20 cellular contexts compared by ENCODE assay signal in the genomic region with DNA sequence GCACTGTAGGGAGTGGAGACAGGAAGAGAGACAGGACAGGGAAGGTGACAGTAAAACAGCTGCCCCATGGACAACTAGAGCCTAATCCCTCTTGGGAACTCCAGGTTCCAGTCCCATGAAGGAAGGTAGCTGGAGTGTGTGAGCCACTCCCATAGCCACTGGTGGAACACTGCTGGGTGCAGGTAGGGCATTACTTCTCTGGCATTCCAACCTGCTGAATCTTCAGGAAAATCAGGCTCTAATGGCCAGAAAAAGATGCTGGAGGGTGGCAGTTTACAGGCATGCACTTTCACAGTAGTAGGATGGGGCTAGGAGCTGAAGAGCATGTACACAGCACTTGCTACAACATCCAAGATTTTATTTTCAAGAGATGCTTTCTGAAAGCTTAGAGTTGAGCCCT.
DNase-seq lines count a peak whose midpoint lies in the region; ATAC-seq, FAIRE-seq and TF ChIP-seq lines count a peak whose summit lies in the region.
"Had no signal": no experiment of that assay in that cellular context is flagged by ENCODE, and none has a peak within 500 bp of the region (broad histone marks: within the 10 kb centered on the region; RNA-seq: fewer than 3 reads in every experiment).

No MANE protein-coding gene starts in this region.

- POLR2A ChIA-PET in AG04450 (lab: Yijun Ruan, JAX): no interaction called here
- POLR2A ChIA-PET in activated CD4-positive, alpha-beta memory T cell treated with anti-CD3 and anti-CD28 coated beads for 36 hours (lab: Charles Lee): interaction anchor here (1.0 to 4.4 kb wide), 9 partner anchors 29 to 322 kb away, joined by 3 to 45 read pairs (median 5); partner anchors contain the start of gene NFIL3
- POLR2A ChIA-PET in WTC11 (lab: Charles Lee): interaction anchor here (1.2 kb wide), 1 partner anchor 13 kb away, joined by 3 read pairs; no protein-coding TSS in a partner anchor

- peaks cover 22% of the 10 kb centered on the region for H3K36me3 Mint-ChIP-seq in T-helper 1 cell treated with Interleukin-12 subunit alpha and Interleukin-12 subunit beta and Interleukin-4 antibody, amounts not matched to agents 30 μg/mL and 1 μg/mL, for 36 hours (ENCODE audit: low read depth)
- peaks cover 4% of the 10 kb centered on the region for H3K36me3 Mint-ChIP-seq in activated CD4-positive, alpha-beta memory T cell treated with anti-CD3 and anti-CD28 coated beads for 36 hours
- no peaks in the 10 kb centered on the region for H3K36me3 Mint-ChIP-seq in WTC11

- peaks cover 45% of the 10 kb centered on the region for H3K4me1 Mint-ChIP-seq in T-helper 1 cell treated with Interleukin-12 subunit alpha and Interleukin-12 subunit beta and Interleukin-4 antibody, amounts not matched to agents 30 μg/mL and 1 μg/mL, for 36 hours (ENCODE audit: low read depth)
- peaks cover 51% of the 10 kb centered on the region for H3K4me1 Mint-ChIP-seq in activated CD4-positive, alpha-beta memory T cell treated with anti-CD3 and anti-CD28 coated beads for 36 hours (ENCODE audit: low read depth)
- H3K4me1 Mint-ChIP-seq in WTC11: peaks cover 15% of the 10 kb centered on the region

- H3K27ac ChIP-seq in AG04450 (ENCODE audit: low read depth, low read length): peak overlapping the region; percentile 0
- H3K27ac ChIP-seq: 22Rv1, prostate gland, spleen had no signal

- no peak for FAIRE-seq in HTR-8/SVneo (lab: Jason Lieb, UNC)

- H3K27ac Mint-ChIP-seq in T-helper 1 cell treated with Interleukin-12 subunit alpha and Interleukin-12 subunit beta and Interleukin-4 antibody, amounts not matched to agents 30 μg/mL and 1 μg/mL, for 36 hours: peak overlapping the region; percentile 81
- peak overlapping the region; percentile 93 for H3K27ac Mint-ChIP-seq in activated CD4-positive, alpha-beta memory T cell treated with anti-CD3 and anti-CD28 coated beads for 36 hours
- H3K27ac Mint-ChIP-seq in WTC11: no peak overlapping the region

- no peak for ATAC-seq in WTC11
- ATAC-seq: Panc1 had no signal

- H3K4me3 ChIP-seq in AG04450 (ENCODE audit: low read depth, low read length) (no peak overlapping the region), epithelial cell of esophagus (ENCODE audit: low read length) (no peak overlapping the region)
- H3K4me3 ChIP-seq: prostate gland, spleen, thyroid gland had no signal

- no peak for TF ChIP-seq CTCF in AG04450 (IDR thresholded peaks at IDR 0.05; ENCODE audit: low read depth, low read length)
- no peak for TF ChIP-seq CTCF in epithelial cell of esophagus (IDR thresholded peaks at IDR 0.05; ENCODE audit: insufficient read depth, low read depth, low read length, missing control alignments)
- no peak for TF ChIP-seq CTCF in WTC11 (IDR thresholded peaks at IDR 0.05)

- no peaks in the 10 kb centered on the region for H3K27me3 ChIP-seq in AG04450 (ENCODE audit: control insufficient read depth, insufficient read depth, low read length)
- H3K27me3 ChIP-seq: BE2C, thyroid gland had no signal

- DNase-seq in T-helper 1 cell (no peak), AG04450 (ENCODE audit: low read depth, low spot score) (no peak), epithelial cell of esophagus (ENCODE audit: low read depth) (peak; percentile 49), HTR-8/SVneo (ENCODE audit: insufficient read length, low spot score) (no peak), midbrain (lab: John Stamatoyannopoulos, UW) (no peak), WTC11 (ENCODE audit: low spot score) (no peak)
- no peak for DNase-seq in activated CD4-positive, alpha-beta memory T cell treated with anti-CD3 and anti-CD28 coated beads for 36 hours
- DNase-seq: activated gamma-delta T cell, BE2C, cortex of kidney, Kasumi-1, kidney glomerular epithelial cell, NCI-H2171 treated with DMSO at 0.1 percent for 48 hours, NCI-H82 had no signal

- no peaks in the 10 kb centered on the region for H3K9me3 ChIP-seq in AG04450 (ENCODE audit: control insufficient read depth, insufficient read depth, low read length)
- H3K9me3 ChIP-seq: BE2C, prostate gland, spleen, thyroid gland had no signal

- intact Hi-C loops in activated CD4-positive, alpha-beta memory T cell treated with anti-CD3 and anti-CD28 coated beads for 36 hours (cut with micrococcal nuclease): loop anchor here (1.0 kb wide), 1 partner anchor 8 kb away; no protein-coding TSS in a partner anchor

- CTCF ChIA-PET in AG04450 (lab: Charles Lee) (no interaction called here), WTC11 (lab: Charles Lee) (interaction anchor here (1.3 kb wide), 1 partner anchor 65 kb away, joined by 3 read pairs; no protein-coding TSS in a partner anchor)
- CTCF ChIA-PET in activated CD4-positive, alpha-beta memory T cell treated with anti-CD3 and anti-CD28 coated beads for 36 hours (lab: Charles Lee): interaction anchor here (1.6 to 3.1 kb wide), 2 partner anchors 29 to 31 kb away, joined by 4 to 12 read pairs; no protein-coding TSS in a partner anchor

- no peaks in the 10 kb centered on the region for H3K9me3 Mint-ChIP-seq in T-helper 1 cell treated with Interleukin-12 subunit alpha and Interleukin-12 subunit beta and Interleukin-4 antibody, amounts not matched to agents 30 μg/mL and 1 μg/mL, for 36 hours
- no peaks in the 10 kb centered on the region for H3K9me3 Mint-ChIP-seq in activated CD4-positive, alpha-beta memory T cell treated with anti-CD3 and anti-CD28 coated beads for 36 hours
- H3K9me3 Mint-ChIP-seq in WTC11: peaks cover 1% of the 10 kb centered on the region; the same call in 1 of the 2 replicates

- H3K4me3 Mint-ChIP-seq in T-helper 1 cell treated with Interleukin-12 subunit alpha and Interleukin-12 subunit beta and Interleukin-4 antibody, amounts not matched to agents 30 μg/mL and 1 μg/mL, for 36 hours: peak overlapping the region; percentile 64
- H3K4me3 Mint-ChIP-seq in activated CD4-positive, alpha-beta memory T cell treated with anti-CD3 and anti-CD28 coated beads for 36 hours: peak overlapping the region; percentile 73
- H3K4me3 Mint-ChIP-seq in WTC11: no peak overlapping the region

- H3K27me3 Mint-ChIP-seq in T-helper 1 cell treated with Interleukin-12 subunit alpha and Interleukin-12 subunit beta and Interleukin-4 antibody, amounts not matched to agents 30 μg/mL and 1 μg/mL, for 36 hours (ENCODE audit: low read depth): no peaks in the 10 kb centered on the region
- peaks cover 7% of the 10 kb centered on the region for H3K27me3 Mint-ChIP-seq in activated CD4-positive, alpha-beta memory T cell treated with anti-CD3 and anti-CD28 coated beads for 36 hours
- no peaks in the 10 kb centered on the region for H3K27me3 Mint-ChIP-seq in WTC11 (ENCODE audit: low read depth)

TF ChIP-seq in WTC11, 78 proteins besides CTCF, POLR2A, EP300 and RAD21:
- TF ChIP-seq TP53 (CRISPR knock-in tag; IDR thresholded peaks at IDR 0.05) (no peak), CBFB (CRISPR knock-in tag; IDR thresholded peaks at IDR 0.05; ENCODE audit: low read depth) (no peak), PRRX2 (CRISPR knock-in tag; IDR thresholded peaks at IDR 0.05) (no peak), NFATC4 (CRISPR knock-in tag; IDR thresholded peaks at IDR 0.05) (no peak), GTF2I (CRISPR knock-in tag; conservative IDR thresholded peaks at IDR 0.05) (no peak), AR (CRISPR knock-in tag; IDR thresholded peaks at IDR 0.05) (no peak), ZNF317 (CRISPR knock-in tag; IDR thresholded peaks at IDR 0.05; ENCODE audit: borderline replicate concordance, low read depth) (no peak), ZNF219 (CRISPR knock-in tag; IDR thresholded peaks at IDR 0.05; ENCODE audit: borderline replicate concordance) (no peak), HMGA2 (CRISPR knock-in tag; IDR thresholded peaks at IDR 0.05) (no peak), USF2 (CRISPR knock-in tag; IDR thresholded peaks at IDR 0.05) (no peak), ZNF396 (CRISPR knock-in tag; IDR thresholded peaks at IDR 0.05; ENCODE audit: borderline replicate concordance) (no peak), CREB1 (CRISPR knock-in tag; IDR thresholded peaks at IDR 0.05) (no peak)
- TF ChIP-seq, protein P1, sequence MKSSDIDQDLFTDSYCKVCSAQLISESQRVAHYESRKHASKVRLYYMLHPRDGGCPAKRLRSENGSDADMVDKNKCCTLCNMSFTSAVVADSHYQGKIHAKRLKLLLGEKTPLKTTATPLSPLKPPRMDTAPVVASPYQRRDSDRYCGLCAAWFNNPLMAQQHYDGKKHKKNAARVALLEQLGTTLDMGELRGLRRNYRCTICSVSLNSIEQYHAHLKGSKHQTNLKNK (CRISPR knock-in tag; IDR thresholded peaks at IDR 0.05): no peak
TF ChIP-seq in WTC11: peak in this region for 0.
